23 cellular contexts compared by ENCODE assay signal in genomic region chr10:110480387-110480786, GRCh38. TPM values are rescaled to one million over a fixed set of nuclear protein-coding genes. Genes with fewer than 3 reads are reported as not detected.
A peak's percentile ranks its signal among the peaks of the same experiment; 100 is the strongest.
DNase-seq lines count a peak whose midpoint lies in the region; TF ChIP-seq lines count a peak whose summit lies in the region.
"Had no signal": no experiment of that assay in that cellular context is flagged by ENCODE, and none has a peak within 500 bp of the region (broad histone marks: within the 10 kb centered on the region; RNA-seq: fewer than 3 reads in every experiment).

No MANE protein-coding gene starts in this region.

- H3K14ac ChIP-seq in trophoblast cell (ENCODE audit: low read length), result no peak overlapping the region
- no peak overlapping the region for H3K14ac ChIP-seq in H9 (ENCODE audit: insufficient read depth, low read length)

- H3K4me2 ChIP-seq in trophoblast cell (ENCODE audit: low read length) (no peak overlapping the region), H9 (ENCODE audit: insufficient read depth, insufficient read length, low read length) (no peak overlapping the region)
- H3K4me2 ChIP-seq: BLaER1 had no signal

- H3K18ac ChIP-seq in trophoblast cell (ENCODE audit: low read length) (no peak overlapping the region), H9 (ENCODE audit: insufficient read length, low read depth, low read length) (no peak overlapping the region)

- H4K5ac ChIP-seq in H9 (ENCODE audit: insufficient read length, low read depth, low read length), result no peak overlapping the region

- H2AFZ ChIP-seq in trophoblast cell (ENCODE audit: insufficient read depth, low read length, poor library complexity), result no peak overlapping the region
- no peak overlapping the region for H2AFZ ChIP-seq in H9 (ENCODE audit: low read length)

- H2BK20ac ChIP-seq in H9 (ENCODE audit: low read depth, low read length, poor library complexity, severe bottlenecking), result no peak overlapping the region

- no peak overlapping the region for H3T11ph ChIP-seq in H9 (ENCODE audit: low read length)

- intact Hi-C loops in dorsolateral prefrontal cortex (cut with DNase I), result no loop called here

- no peaks in the 10 kb centered on the region for H3K27me3 Mint-ChIP-seq in HFFc6 (ENCODE audit: insufficient read depth)
- H3K27me3 Mint-ChIP-seq in H9 (ENCODE audit: low read depth), result peaks cover 4% of the 10 kb centered on the region; the same call in 1 of the 2 replicates

- H3K4me3 Mint-ChIP-seq in HFFc6 (no peak overlapping the region), H9 (no peak overlapping the region)
- H3K4me3 Mint-ChIP-seq: CD4-positive, CD25-positive, alpha-beta regulatory T cell; T-cell had no signal

- H2BK12ac ChIP-seq in trophoblast cell (ENCODE audit: low read length), result no peak overlapping the region
- no peak overlapping the region for H2BK12ac ChIP-seq in H9 (ENCODE audit: insufficient read length, low read depth, low read length)

- no peak overlapping the region for H3K23ac ChIP-seq in trophoblast cell (ENCODE audit: low read length)
- H3K23ac ChIP-seq in H9 (ENCODE audit: insufficient read length, low read depth, low read length), result no peak overlapping the region

- H3K79me2 ChIP-seq in trophoblast cell (ENCODE audit: control insufficient read depth, insufficient read depth, low read length, poor library complexity) (no peaks in the 10 kb centered on the region), H9 (ENCODE audit: insufficient read depth, low read length) (no peaks in the 10 kb centered on the region)

- H2AK5ac ChIP-seq in trophoblast cell (ENCODE audit: low read length) (no peak overlapping the region), H9 (ENCODE audit: insufficient read length, low read length) (no peak overlapping the region)

- H2BK120ac ChIP-seq in trophoblast cell (ENCODE audit: insufficient read depth, low read length, poor library complexity) (no peak overlapping the region), H9 (ENCODE audit: low read depth, low read length, poor library complexity, severe bottlenecking) (no peak overlapping the region)

- H3K56ac ChIP-seq in H9 (ENCODE audit: insufficient read length, low read depth, low read length), result no peak overlapping the region

- H3K79me1 ChIP-seq in trophoblast cell (ENCODE audit: low read length) (no peaks in the 10 kb centered on the region), H9 (ENCODE audit: insufficient read depth, low read depth, low read length, poor library complexity, severe bottlenecking) (no peaks in the 10 kb centered on the region)

- no peaks in the 10 kb centered on the region for H3K36me3 Mint-ChIP-seq in HFFc6 (ENCODE audit: low read depth)
- no peaks in the 10 kb centered on the region for H3K36me3 Mint-ChIP-seq in H9 (ENCODE audit: insufficient read depth in 1 of 3, low read depth in 3 of 3)
- H3K36me3 Mint-ChIP-seq: CD4-positive, CD25-positive, alpha-beta regulatory T cell; T-cell had no signal

- H3K36me3 ChIP-seq in trophoblast cell (ENCODE audit: control insufficient read depth in 1 of 2, insufficient read depth in 2 of 2, low read length in 2 of 2), result no peaks in the 10 kb centered on the region
- H3K36me3 ChIP-seq: BLaER1, SJSA1 had no signal

- no peaks in the 10 kb centered on the region for H3K9me3 Mint-ChIP-seq in HFFc6
- H3K9me3 Mint-ChIP-seq in H9, result no peaks in the 10 kb centered on the region
- H3K9me3 Mint-ChIP-seq: CD4-positive, CD25-positive, alpha-beta regulatory T cell; T-cell had no signal

- H3K27me3 ChIP-seq in trophoblast cell (ENCODE audit: insufficient read depth, low read length), result no peaks in the 10 kb centered on the region
- peaks cover 0 to 4% (median 0%) of the 10 kb centered on the region in 45 donors for H3K27me3 ChIP-seq in dorsolateral prefrontal cortex
- H3K27me3 ChIP-seq in H9 (ENCODE audit: insufficient read depth, low read length), result no peaks in the 10 kb centered on the region
- H3K27me3 ChIP-seq: BLaER1, SJSA1 had no signal

- no peak overlapping the region for H3K9ac ChIP-seq in trophoblast cell (ENCODE audit: low read length)
- H3K9ac ChIP-seq in H9 (ENCODE audit: extremely low read depth, insufficient read length, low read length), result no peak overlapping the region
- H3K9ac ChIP-seq: BLaER1 had no signal

- H3K23me2 ChIP-seq in H9 (ENCODE audit: insufficient read length, low read depth, low read length, poor library complexity, severe bottlenecking), result no peaks in the 10 kb centered on the region

- H3K27ac Mint-ChIP-seq in HFFc6 (no peak overlapping the region), H9 (no peak overlapping the region)
- H3K27ac Mint-ChIP-seq: CD4-positive, CD25-positive, alpha-beta regulatory T cell; T-cell had no signal

- peak overlapping the region; percentile 62 for H3K27ac ChIP-seq in VCaP
- no peak overlapping the region for H3K27ac ChIP-seq in trophoblast cell (ENCODE audit: low read depth, low read length)
- no peak overlapping the region for H3K27ac ChIP-seq in dorsolateral prefrontal cortex
- no peak overlapping the region for H3K27ac ChIP-seq in H9 (ENCODE audit: insufficient read length, low read depth, low read length)
- H3K27ac ChIP-seq: BLaER1, SJSA1 had no signal

- no peaks in the 10 kb centered on the region for H3K9me3 ChIP-seq in trophoblast cell (ENCODE audit: insufficient read depth, low read depth, low read length)
- no peaks in the 10 kb centered on the region for H3K9me3 ChIP-seq in H9 (ENCODE audit: control insufficient read depth, low read depth, low read length)
- H3K9me3 ChIP-seq: BLaER1, SJSA1 had no signal

- H3K4me1 ChIP-seq in trophoblast cell (ENCODE audit: control insufficient read depth in 1 of 2, insufficient read depth in 2 of 2, low read length in 2 of 2), result peaks cover 1 to 2% of the 10 kb centered on the region in 2 experiments
- no peaks in the 10 kb centered on the region; the same call in 1 of the 2 replicates for H3K4me1 ChIP-seq in H9 (ENCODE audit: insufficient read depth, low read length)
- H3K4me1 ChIP-seq: BLaER1 had no signal

- TF ChIP-seq CTCF in GM12864 (IDR thresholded peaks at IDR 0.05; ENCODE audit: low read depth, low read length, missing control alignments) (peak; percentile 11), HFFc6 (IDR thresholded peaks at IDR 0.05) (0 out of 2 replicates have a peak, but pooled peaks have one; percentile 7), VCaP (conservative IDR thresholded peaks at IDR 0.05) (no peak), dorsolateral prefrontal cortex (IDR thresholded peaks at IDR 0.05 in 54 of 56, conservative IDR thresholded peaks at IDR 0.05 in 2 of 56; ENCODE audit: low read depth in 1 of 56, partially characterized antibody in 56 of 56) (no peak), H9 (conservative IDR thresholded peaks at IDR 0.05) (no peak; the same call in 2 of the 3 replicates)

- no peaks in the 10 kb centered on the region for H4K20me1 ChIP-seq in H9 (ENCODE audit: control insufficient read depth, insufficient read depth, insufficient read length)
- H4K20me1 ChIP-seq: BLaER1 had no signal

- H4K12ac ChIP-seq in trophoblast cell (ENCODE audit: low read depth, low read length), result no peak overlapping the region

- H3K4ac ChIP-seq in trophoblast cell (ENCODE audit: low read depth, low read length) (no peak overlapping the region), H9 (ENCODE audit: low read depth, low read length) (no peak overlapping the region)

- WGBS in trophoblast cell (ENCODE audit: extremely low coverage, insufficient coverage, insufficient read length), result no CpG with 5 or more reads among the region's 3 CpGs
- no CpG with 5 or more reads among the region's 3 CpGs for WGBS in H9 (ENCODE audit: extremely low coverage, insufficient read length, low lambda C conversion rate)

- H3K4me1 Mint-ChIP-seq in HFFc6 (ENCODE audit: low read depth), result peaks cover 17% of the 10 kb centered on the region
- peaks cover 3 to 4% of the 10 kb centered on the region in 2 experiments; a peak in 2 of 4 replicates for H3K4me1 Mint-ChIP-seq in H9
- H3K4me1 Mint-ChIP-seq: T-cell had no signal

- H3K4me3 ChIP-seq in GM12864 (ENCODE audit: low read depth, low read length), result no peak overlapping the region
- peak overlapping the region; percentile 60 for H3K4me3 ChIP-seq in trophoblast cell (ENCODE audit: low read depth, low read length)
- H3K4me3 ChIP-seq in dorsolateral prefrontal cortex, result no peak overlapping the region
- H3K4me3 ChIP-seq: BLaER1, SJSA1 had no signal

- no peak for DNase-seq in GM12864 (ENCODE audit: low read depth)
- no peak for DNase-seq in HFFc6
- no peak for DNase-seq in trophoblast cell
- DNase-seq in glomerular visceral epithelial cell (ENCODE audit: extremely low spot score), result no peak
- DNase-seq in dorsolateral prefrontal cortex, result no peak
- no peak for DNase-seq in H9
- DNase-seq: CD4-positive, CD25-positive, alpha-beta regulatory T cell; EL; GDM1; GOT3; Karpas-422; NCI-H1092 treated with DMSO at 0.1 percent for 48 hours; NCI-H1436; NCI-H187; NCI-H2081 treated with DMSO at 0.1 percent for 48 hours; NCI-H345; NCI-H524; NCI-H748 treated with DMSO at 0.1 percent for 48 hours; Right ventricle myocardium superior; T-cell had no signal

- H4K91ac ChIP-seq in trophoblast cell (ENCODE audit: low read depth, low read length) (no peak overlapping the region), H9 (ENCODE audit: insufficient read length, low read depth, low read length) (no peak overlapping the region)

- no peak overlapping the region for H2BK5ac ChIP-seq in trophoblast cell (ENCODE audit: low read depth, low read length, poor library complexity)
- H2BK5ac ChIP-seq in H9 (ENCODE audit: insufficient read length, low read length), result no peak overlapping the region

- no peak overlapping the region for H2BK15ac ChIP-seq in H9 (ENCODE audit: low read depth, low read length)

- H4K8ac ChIP-seq in trophoblast cell (ENCODE audit: low read depth, low read length), result no peak overlapping the region
- no peak overlapping the region for H4K8ac ChIP-seq in H9 (replicated peaks; ENCODE audit: insufficient read length, low read depth, low read length)

RNA-seq across cellular contexts. Expression of gene DUSP5, which starts 17.3 kb away (rescaled TPM):
- total RNA-seq in HFFc6 (2021; fragmentation: NEBNext Ultra II Directional; extraction: Animal tissue kit (Norgen Biotek cat#: 25700)), result 10 to 100 TPM; 31.9 to 58.2 (median 35.0) TPM
- polyA plus RNA-seq in trophoblast cell (2013), result 157 and 165 TPM in 2 replicates
- total RNA-seq in dorsolateral prefrontal cortex, result 10 to 100 TPM in 33 of 120 experiments, 1 to 10 TPM in 87; 3.1 to 34.1 (median 7.7) TPM
- 29.3 and 29.4 TPM in 2 replicates for total RNA-seq in H9 (2021)

Comparison
In these comparisons a context has a peak if more than half of its experiments do, and no peak if none do; other contexts are left out.
1. CTCF ChIP-seq: peak in GM12864 (single experiment) and HFFc6 (single experiment); none in VCaP (single experiment), dorsolateral prefrontal cortex (0 of 56) and H9 (single experiment).